ENCODE assay signal across 20 cellular contexts in genomic region chr2:232951891-232952290, GRCh38.
DNase-seq lines count a peak whose midpoint lies in the region; ATAC-seq and TF ChIP-seq lines count a peak whose summit lies in the region.
"Had no signal": no experiment of that assay in that cellular context is flagged by ENCODE, and none has a peak within 500 bp of the region (broad histone marks: within the 10 kb centered on the region; RNA-seq: fewer than 3 reads in every experiment).

No MANE protein-coding gene starts in this region.

- DNase-seq in HCEC 1CT = peak; percentile 42
- peak; percentile 33 for DNase-seq in RKO (ENCODE audit: low spot score)
- DNase-seq in fibroblast of mammary gland (ENCODE audit: low read depth) = peak; percentile 6
- DNase-seq in retina = peak; percentile 28
- no peak for DNase-seq in lower lobe of right lung
- DNase-seq in transverse colon = no peak
- no peak for DNase-seq in effector memory CD4-positive, alpha-beta T cell
- DNase-seq: activated CD4-positive, CD25-positive, alpha-beta regulatory T cell; activated CD8-positive, alpha-beta T cell treated with anti-CD3 and anti-CD28 coated beads for 36 hours; activated naive CD4-positive, alpha-beta T cell treated with anti-CD3 and anti-CD28 coated beads, Interleukin-2, amount 10 ng/mL, durations not matched to agents 7 days and 5 days; activated T-cell treated with anti-CD3 and anti-CD28 coated beads, Interleukin-2, amount 50 U/mL, for 1 hour; AML-193; body of pancreas; cortex of kidney; DMS79 treated with DMSO at 0.1 percent for 48 hours; Karpas-422; NCI-H524 treated with DMSO at 0.1 percent for 48 hours; occipital lobe had no signal

- H3K9me3 ChIP-seq in lower lobe of right lung (no peaks in the 10 kb centered on the region), transverse colon (no peaks in the 10 kb centered on the region)
- H3K9me3 ChIP-seq in effector memory CD4-positive, alpha-beta T cell (ENCODE audit: control insufficient read depth, low read length) = no peaks in the 10 kb centered on the region
- H3K9me3 ChIP-seq: body of pancreas, right atrium auricular region had no signal

- 58 to 65% methylated on average over 7 of the region's 7 CpGs for WGBS in transverse colon (ENCODE audit: low coverage in 1 of 2), 2 donors

- TF ChIP-seq EP300 in transverse colon (IDR thresholded peaks at IDR 0.05; ENCODE audit: low read depth) = no peak

- H3K4me3 ChIP-seq in fibroblast of mammary gland (ENCODE audit: control insufficient read depth, low read depth, low read length) = no peak overlapping the region
- H3K4me3 ChIP-seq in lower lobe of right lung = no peak overlapping the region
- no peak overlapping the region for H3K4me3 ChIP-seq in transverse colon
- H3K4me3 ChIP-seq in effector memory CD4-positive, alpha-beta T cell (ENCODE audit: insufficient read depth, low read depth, low read length, poor library complexity, severe bottlenecking) = no peak overlapping the region
- H3K4me3 ChIP-seq: body of pancreas, right atrium auricular region had no signal

- H3K4me1 ChIP-seq in lower lobe of right lung (no peaks in the 10 kb centered on the region), transverse colon (peaks cover 0 to 2% (median 0%) of the 10 kb centered on the region in 4 donors)
- no peaks in the 10 kb centered on the region for H3K4me1 ChIP-seq in effector memory CD4-positive, alpha-beta T cell (ENCODE audit: control insufficient read depth, insufficient read depth, low read length, poor library complexity, severe bottlenecking)
- H3K4me1 ChIP-seq: body of pancreas, right atrium auricular region had no signal

- H3K27me3 ChIP-seq in lower lobe of right lung (ENCODE audit: low read depth) = peaks cover 8% of the 10 kb centered on the region
- no peaks in the 10 kb centered on the region for H3K27me3 ChIP-seq in transverse colon
- H3K27me3 ChIP-seq in effector memory CD4-positive, alpha-beta T cell (replicated peaks; ENCODE audit: control insufficient read depth, insufficient read depth, low read length, poor library complexity, severe bottlenecking) = no peaks in the 10 kb centered on the region
- H3K27me3 ChIP-seq: body of pancreas, right atrium auricular region had no signal

- TF ChIP-seq CTCF in fibroblast of mammary gland (conservative IDR thresholded peaks at IDR 0.05; ENCODE audit: control insufficient read depth, insufficient read depth, low read depth, low read length) (no peak), lower lobe of right lung (IDR thresholded peaks at IDR 0.05) (no peak), transverse colon (IDR thresholded peaks at IDR 0.05) (no peak)

- TF ChIP-seq POLR2A in transverse colon (IDR thresholded peaks at IDR 0.05) = no peak

- no peaks in the 10 kb centered on the region for H3K36me3 ChIP-seq in lower lobe of right lung
- H3K36me3 ChIP-seq in transverse colon = no peaks in the 10 kb centered on the region
- no peaks in the 10 kb centered on the region for H3K36me3 ChIP-seq in effector memory CD4-positive, alpha-beta T cell (ENCODE audit: control insufficient read depth, insufficient read depth, low read length)
- H3K36me3 ChIP-seq: right atrium auricular region had no signal

- intact Hi-C loops in lower lobe of right lung (cut with DNase I) (no loop called here), transverse colon (cut with DNase I; ENCODE audit: low total_unique reads) (no loop called here)

- no peak overlapping the region for H3K27ac ChIP-seq in lower lobe of right lung
- no peak overlapping the region for H3K27ac ChIP-seq in transverse colon
- no peak overlapping the region for H3K27ac ChIP-seq in effector memory CD4-positive, alpha-beta T cell (ENCODE audit: insufficient read depth, low read length, poor library complexity, severe bottlenecking)
- H3K27ac ChIP-seq: body of pancreas, right atrium auricular region had no signal

- no peak for ATAC-seq in lower lobe of right lung
- ATAC-seq: activated CD8-positive, alpha-beta T cell treated with anti-CD3 and anti-CD28 coated beads for 36 hours; body of pancreas; stimulated activated memory B cell treated with anti-CD40 and anti-IgM and Interleukin-4, amounts not matched to agents 10 μg/mL and 1 μg/mL and 100 μg/mL, for 72 hours had no signal

- in situ Hi-C loops in transverse colon (cut with MboI; ENCODE audit: low pct_ligation_motif_present in 1 of 4, low pct_unique_long_range_greater_than_20kb in 1 of 4, low sequenced_read_pairs in 3 of 4) = no loop called here

Comparison
In these comparisons a context has a peak if more than half of its experiments do, and no peak if none do; other contexts are left out.
1. DNase-seq: peak in HCEC 1CT (single experiment), RKO (single experiment), fibroblast of mammary gland (single experiment) and retina (single experiment); none in lower lobe of right lung (single experiment), transverse colon (single experiment) and effector memory CD4-positive, alpha-beta T cell (0 of 3).